ENCODE assay signal across 16 cellular contexts in genomic region chr4:185809517-185810071, GRCh38. TPM values are rescaled to one million over a fixed set of nuclear protein-coding genes. Genes with fewer than 3 reads are reported as not detected.
DNase-seq lines count a peak whose midpoint lies in the region; ATAC-seq and TF ChIP-seq lines count a peak whose summit lies in the region.
"Had no signal": no experiment of that assay in that cellular context is flagged by ENCODE, and none has a peak within 500 bp of the region (broad histone marks: within the 10 kb centered on the region; RNA-seq: fewer than 3 reads in every experiment).

No MANE protein-coding gene starts in this region.

- peak overlapping the region; percentile 43 to 59 (median 55) for H3K4me3 ChIP-seq in right lobe of liver
- peak overlapping the region; percentile 41 for H3K4me3 ChIP-seq in smooth muscle cell
- no peak overlapping the region for H3K4me3 ChIP-seq in HAP-1

- no peak overlapping the region for H3K9ac ChIP-seq in smooth muscle cell (ENCODE audit: low read depth)

- peak; percentile 6 to 40 (median 16) for ATAC-seq in right lobe of liver
- ATAC-seq: Panc1 had no signal

- no peaks in the 10 kb centered on the region for H3F3A ChIP-seq in smooth muscle cell (ENCODE audit: low read depth)

- H3K36me3 ChIP-seq in right lobe of liver: no peaks in the 10 kb centered on the region
- no peaks in the 10 kb centered on the region for H3K36me3 ChIP-seq in smooth muscle cell (ENCODE audit: low read depth)
- H3K36me3 ChIP-seq in HAP-1 (replicated peaks): no peaks in the 10 kb centered on the region

- H3K27me3 ChIP-seq in right lobe of liver: no peaks in the 10 kb centered on the region
- no peaks in the 10 kb centered on the region for H3K27me3 ChIP-seq in smooth muscle cell (ENCODE audit: low read depth)
- no peaks in the 10 kb centered on the region for H3K27me3 ChIP-seq in HAP-1 (ENCODE audit: low read depth)

- DNase-seq in NAMALWA (ENCODE audit: low spot score): peak; percentile 11
- DNase-seq in cerebellar cortex (ENCODE audit: low spot score): peak; percentile 35
- DNase-seq in right lobe of liver: no peak
- no peak for DNase-seq in smooth muscle cell (lab: John Stamatoyannopoulos, UW; ENCODE audit: unreplicated experiment)
- no peak for DNase-seq in NCI-H82 treated with DMSO at 0.1 percent for 48 hours (lab: John Stamatoyannopoulos, UW; ENCODE audit: unreplicated experiment)
- no peak for DNase-seq in HAP-1 (ENCODE audit: low spot score in 2 of 2)
- DNase-seq in KBM-7: no peak
- DNase-seq in SK-N-DZ (ENCODE audit: low spot score): no peak
- DNase-seq: activated T-cell treated with anti-CD3 and anti-CD28 coated beads, Interleukin-2, amount 50 U/mL, for 48 hours; MV-4-11; NCI-H226; retina; stimulated activated CD4-positive, alpha-beta T cell treated with anti-CD3 and anti-CD28 coated beads, Interleukin-4, amount 100 ng/mL, for 1 hour had no signal

- H2AFZ ChIP-seq in smooth muscle cell (ENCODE audit: low read depth): no peak overlapping the region

- no peak for TF ChIP-seq CTCF in right lobe of liver (IDR thresholded peaks at IDR 0.05)
- TF ChIP-seq CTCF in smooth muscle cell (IDR thresholded peaks at IDR 0.05; ENCODE audit: borderline replicate concordance, insufficient read depth, poor library complexity, severe bottlenecking): no peak

- in situ Hi-C loops in HAP-1 (cut with MboI; ENCODE audit: low sequenced_read_pairs) (no loop called here), KBM-7 (cut with MboI; ENCODE audit: low pct_unique_long_range_greater_than_20kb, low sequenced_read_pairs) (no loop called here)

- H3K4me1 ChIP-seq in right lobe of liver (peaks cover 0 to 17% (median 5%) of the 10 kb centered on the region in 4 donors), smooth muscle cell (ENCODE audit: low read depth) (peaks cover 27% of the 10 kb centered on the region), HAP-1 (peaks cover 6% of the 10 kb centered on the region)

- H3K4me2 ChIP-seq in smooth muscle cell: no peak overlapping the region

- peak overlapping the region; percentile 69 to 98 (median 92) for H3K27ac ChIP-seq in right lobe of liver
- no peak overlapping the region for H3K27ac ChIP-seq in smooth muscle cell (ENCODE audit: low read depth)

- H4K20me1 ChIP-seq in smooth muscle cell (ENCODE audit: low read depth): no peaks in the 10 kb centered on the region

- TF ChIP-seq POLR2A in right lobe of liver (IDR thresholded peaks at IDR 0.05): peak; percentile 17

- H3K9me3 ChIP-seq in right lobe of liver (no peaks in the 10 kb centered on the region), smooth muscle cell (replicated peaks; ENCODE audit: low read depth) (no peaks in the 10 kb centered on the region), HAP-1 (no peaks in the 10 kb centered on the region)

- intact Hi-C loops in right lobe of liver (cut with DNase I): no loop called here

- H3K79me2 ChIP-seq in smooth muscle cell (ENCODE audit: low read depth): no peaks in the 10 kb centered on the region

- 22% methylated on average over 4 of the region's 4 CpGs for WGBS in right lobe of liver (ENCODE audit: insufficient coverage, low coverage, low lambda C conversion rate, missing lambda C conversion rate)
- 95% methylated on average over 4 of the region's 4 CpGs for WGBS in smooth muscle cell (ENCODE audit: low lambda C conversion rate)

RNA-seq across cellular contexts. Expression of gene SORBS2, which starts 2.4 kb away (rescaled TPM):
- total RNA-seq in right lobe of liver (100 to 1,000 TPM in 4 of 6 experiments, 10 to 100 TPM in 2; 60.8 to 144 (median 107) TPM), smooth muscle cell (5.9 and 36.6 TPM in 2 replicates)
- 5.5 and 9.0 TPM in 2 replicates for polyA plus RNA-seq in smooth muscle cell
- polyA plus RNA-seq in SK-N-DZ (2014; cell fraction: cytosol; rRNA removed): not detected in 2 replicates
- polyA plus RNA-seq in SK-N-DZ (2014; cell fraction: nucleus; rRNA removed): not detected in 2 replicates
- total RNA-seq: activated CD4-positive, alpha-beta T cell treated with anti-CD3 and anti-CD28 coated beads, Interleukin-2, amount 10 ng/mL, durations not matched to agents 24 days and 14 days; T-helper 2 cell treated with Interferon-gamma antibody and Interleukin-4, amounts not matched to agents 100 ng/mL and 5 ng/mL, for 36 hours had no signal

Comparison
In these comparisons a context has a peak if more than half of its experiments do, and no peak if none do; other contexts are left out.
1. DNase-seq: peak in NAMALWA (single experiment) and cerebellar cortex (single experiment); none in right lobe of liver (0 of 3), smooth muscle cell (single experiment), NCI-H82 treated with DMSO at 0.1 percent for 48 hours (single experiment), HAP-1 (0 of 2), KBM-7 (single experiment) and SK-N-DZ (single experiment).